8 cellular contexts compared by ENCODE assay signal in the genomic region with DNA sequence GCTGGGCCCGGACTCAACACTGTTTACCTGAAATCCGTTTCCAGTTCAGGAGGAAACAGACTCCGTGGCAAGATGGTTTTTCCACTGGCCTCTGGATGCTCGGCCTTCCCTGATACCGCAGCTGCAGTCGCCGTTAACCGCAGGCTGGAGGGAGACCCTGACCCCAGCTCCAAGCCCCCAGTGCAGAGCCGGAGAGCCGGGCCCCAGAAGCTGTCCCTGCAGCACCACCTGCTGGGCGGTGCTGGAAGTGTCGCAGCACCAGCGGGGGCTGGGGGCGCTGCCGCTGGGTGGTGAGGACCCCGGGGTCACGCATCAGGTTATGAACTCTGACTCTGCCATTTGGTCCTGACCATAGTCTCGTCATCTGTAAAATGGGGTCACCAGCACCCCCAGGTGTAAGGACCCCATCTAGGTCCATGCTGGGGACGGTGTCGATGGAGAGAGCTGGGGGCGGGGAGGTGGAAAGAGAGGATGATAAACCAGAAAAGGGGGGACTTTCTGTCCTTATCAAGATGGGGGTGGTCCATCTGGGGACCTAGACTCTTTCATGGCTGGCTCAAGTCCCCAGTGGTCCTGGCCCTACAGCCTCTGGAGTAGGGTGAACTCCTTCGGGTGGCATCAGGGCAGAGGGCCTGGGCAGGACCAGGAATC. TPM values are rescaled to one million over a fixed set of nuclear protein-coding genes. Genes with fewer than 3 reads are reported as not detected.
DNase-seq lines count a peak whose midpoint lies in the region; ATAC-seq and TF ChIP-seq lines count a peak whose summit lies in the region.

No MANE protein-coding gene starts in this region.

- H3K4me1 ChIP-seq in MM.1S (ENCODE audit: low read length) (no peaks in the 10 kb centered on the region), right atrium auricular region (no peaks in the 10 kb centered on the region)

- no peaks in the 10 kb centered on the region for H3K9me3 ChIP-seq in MM.1S (replicated peaks; ENCODE audit: insufficient read depth, low read length)
- peaks cover 0 to 17% of the 10 kb centered on the region in 2 donors for H3K9me3 ChIP-seq in right atrium auricular region

- H3K79me2 ChIP-seq in MM.1S (ENCODE audit: low read length) = no peaks in the 10 kb centered on the region

- no peak overlapping the region for H3K4me2 ChIP-seq in MM.1S (ENCODE audit: low read depth, low read length)

- H3F3A ChIP-seq in MM.1S (ENCODE audit: insufficient read depth, low read length) = no peaks in the 10 kb centered on the region

- DNase-seq in D341Med (ENCODE audit: low spot score) = peak; percentile 90
- no peak for DNase-seq in MM.1S
- DNase-seq in activated naive CD4-positive, alpha-beta T cell treated with Interleukin-2 at 50 U/mL for 16 hours = peak; percentile 37
- DNase-seq in right atrium auricular region (ENCODE audit: low spot score) = no peak
- DNase-seq in stimulated activated CD8-positive, alpha-beta memory T cell treated with anti-CD3 and anti-CD28 coated beads, Interleukin-15, amount 100 ng/mL, for 24 hours (ENCODE audit: low read depth) = peak; percentile 32
- no peak for DNase-seq in NCI-H226
- no peak for DNase-seq in SKM-1 (lab: John Stamatoyannopoulos, UW; ENCODE audit: unreplicated experiment)

- H3K27ac ChIP-seq in MM.1S (ENCODE audit: low read length) = no peak overlapping the region
- H3K27ac ChIP-seq in right atrium auricular region = no peak overlapping the region

- H2AFZ ChIP-seq in MM.1S (ENCODE audit: low read length) = no peak overlapping the region

- no peaks in the 10 kb centered on the region for H4K20me1 ChIP-seq in MM.1S (ENCODE audit: insufficient read depth, low read length)

- peak; percentile 90 for TF ChIP-seq CTCF in MM.1S (IDR thresholded peaks at IDR 0.05; ENCODE audit: low read length)
- peak; percentile 97 to 98 for TF ChIP-seq CTCF in right atrium auricular region (IDR thresholded peaks at IDR 0.05)

- ATAC-seq in HG02763 (IDR thresholded peaks at IDR 0.05; ENCODE audit: unreplicated experiment) = no peak

- H3K9ac ChIP-seq in MM.1S (ENCODE audit: low read length) = no peak overlapping the region

- H3K4me3 ChIP-seq in MM.1S (ENCODE audit: low read length) (no peak overlapping the region), right atrium auricular region (no peak overlapping the region)

- H3K36me3 ChIP-seq in MM.1S (replicated peaks; ENCODE audit: insufficient read depth, low read length) (no peaks in the 10 kb centered on the region), right atrium auricular region (no peaks in the 10 kb centered on the region)

- H3K9me2 ChIP-seq in MM.1S (replicated peaks; ENCODE audit: insufficient read depth, low read length) = no peaks in the 10 kb centered on the region

- H3K27me3 ChIP-seq in MM.1S (replicated peaks; ENCODE audit: insufficient read depth, low read length) (peaks cover 90% of the 10 kb centered on the region), right atrium auricular region (peaks cover 0 to 3% of the 10 kb centered on the region in 2 donors)

RNA-seq across cellular contexts. Expression of a gene that starts 20.8 kb away (rescaled TPM):
- total RNA-seq in right atrium auricular region = not detected

Comparison
In these comparisons a context has a peak if more than half of its experiments do, and no peak if none do; other contexts are left out.
1. DNase-seq: peak in D341Med (single experiment), activated naive CD4-positive, alpha-beta T cell treated with Interleukin-2 at 50 U/mL for 16 hours (single experiment) and stimulated activated CD8-positive, alpha-beta memory T cell treated with anti-CD3 and anti-CD28 coated beads, Interleukin-15, amount 100 ng/mL, for 24 hours (single experiment); none in MM.1S (single experiment), right atrium auricular region (single experiment), NCI-H226 (single experiment) and SKM-1 (single experiment).